20 cellular contexts compared by ENCODE assay signal in genomic region chr20:47726632-47727031, GRCh38. TPM values are rescaled to one million over a fixed set of nuclear protein-coding genes. Genes with fewer than 3 reads are reported as not detected.
DNase-seq lines count a peak whose midpoint lies in the region; ATAC-seq, FAIRE-seq and TF ChIP-seq lines count a peak whose summit lies in the region.
"Had no signal": no experiment of that assay in that cellular context is flagged by ENCODE, and none has a peak within 500 bp of the region (broad histone marks: within the 10 kb centered on the region; RNA-seq: fewer than 3 reads in every experiment).

No MANE protein-coding gene starts in this region.

- SMC1A ChIA-PET in GM12878 (lab: Charles Lee; ENCODE audit: uncharacterized antibody, unreplicated experiment) = interaction anchor here (3.2 kb wide), 1 partner anchor 894 kb away, joined by 21 read pairs; no protein-coding TSS in a partner anchor

- H3K9me3 ChIP-seq in OCI-LY3 (ENCODE audit: insufficient read depth, low read length) = no peaks in the 10 kb centered on the region
- no peaks in the 10 kb centered on the region; the same call in 2 of the 3 replicates for H3K9me3 ChIP-seq in GM12878 (replicated peaks; ENCODE audit: control insufficient read depth, insufficient read depth, low read length)
- H3K9me3 ChIP-seq: gastroesophageal sphincter had no signal

- TF ChIP-seq CTCF in OCI-LY3 (IDR thresholded peaks at IDR 0.05; ENCODE audit: low read depth, low read length) = no peak
- TF ChIP-seq CTCF in GM12878 (IDR thresholded peaks at IDR 0.05 in 2 of 3, conservative IDR thresholded peaks at IDR 0.05 in 1 of 3; ENCODE audit: control insufficient read depth in 2 of 3, extremely low read depth in 1 of 3, insufficient read depth in 1 of 3, low read depth in 3 of 3, low read length in 3 of 3) = no peak

- no TSS peak for BruUV-seq in GM12878 (replicated peaks; lab: Mats Ljungman, UMichigan)

- peak overlapping the region; percentile 73 for H3K4me3 ChIP-seq in OCI-LY3 (ENCODE audit: low read length)
- no peak overlapping the region for H3K4me3 ChIP-seq in GM12878
- H3K4me3 ChIP-seq: gastroesophageal sphincter, GM23248 had no signal

- no peak overlapping the region for H3K27ac ChIP-seq in OCI-LY3 (ENCODE audit: low read length)
- no peak overlapping the region for H3K27ac ChIP-seq in GM12878 (ENCODE audit: control insufficient read depth, insufficient read depth)
- H3K27ac ChIP-seq: GM23248 had no signal

- TF ChIP-seq EP300 in GM12878 (IDR thresholded peaks at IDR 0.05; ENCODE audit: borderline replicate concordance in 1 of 2, control insufficient read depth in 1 of 2, low read depth in 2 of 2, low read length in 2 of 2) = no peak

- intact Hi-C loops in GM12878 (cut with micrococcal nuclease; ENCODE audit: unreplicated experiment) = no loop called here

- H3K79me2 ChIP-seq in OCI-LY3 (ENCODE audit: low read length) (no peaks in the 10 kb centered on the region), GM12878 (ENCODE audit: control insufficient read depth, insufficient read depth, low read length) (no peaks in the 10 kb centered on the region)

- in situ Hi-C loops in GM12878 (cut with MboI) = loop anchor here (5.0 kb wide), 1 partner anchor 891 kb away; no protein-coding TSS in a partner anchor

- no peak for DNase-seq in activated naive CD4-positive, alpha-beta T cell treated with anti-CD3 and anti-CD28 coated beads, Interleukin-2, amount 10 ng/mL, durations not matched to agents 7 days and 5 days
- no peak for DNase-seq in activated naive CD4-positive, alpha-beta T cell treated with anti-CD3 and anti-CD28 coated beads, Interleukin-2, amount 50 U/mL, for 16 hours
- DNase-seq in GM12878 (ENCODE audit: low read depth, low spot score) = no peak
- no peak for DNase-seq in stimulated activated naive B cell treated with anti-CD40 and anti-IgM and Interleukin-4, amounts not matched to agents 10 μg/mL and 1 μg/mL and 100 μg/mL, for 72 hours
- DNase-seq in cerebellar cortex (ENCODE audit: low spot score) = no peak
- no peak for DNase-seq in NOMO-1 treated with dmso at 0.1 percent for 144 hours (lab: John Stamatoyannopoulos, UW; ENCODE audit: unreplicated experiment)
- no peak for DNase-seq in NCI-H82 (lab: John Stamatoyannopoulos, UW)
- DNase-seq: dermis blood vessel endothelial cell; GM23248; NCI-H1092 treated with DMSO at 0.1 percent for 48 hours; NCI-H2107; NCI-H69; nephron progenitor cell; stimulated activated CD4-positive, alpha-beta T cell treated with anti-CD3 and anti-CD28 coated beads, Interleukin-12 subunit alpha, Interleukin-12 subunit beta, amount 100 ng/mL, for 4 hours; SW 1271 had no signal

- H3K27me3 Mint-ChIP-seq in activated naive CD4-positive, alpha-beta T cell treated with anti-CD3 and anti-CD28 coated beads, Interleukin-2, amount 10 ng/mL, durations not matched to agents 7 days and 5 days = peaks cover 17% of the 10 kb centered on the region
- H3K27me3 Mint-ChIP-seq in stimulated activated naive B cell treated with anti-CD40 and anti-IgM and Interleukin-4, amounts not matched to agents 10 μg/mL and 1 μg/mL and 100 μg/mL, for 72 hours = no peaks in the 10 kb centered on the region

- TF ChIP-seq POLR2A in GM12878 (IDR thresholded peaks at IDR 0.05; ENCODE audit: low read depth, low read length) = no peak

- POLR2A ChIA-PET in GM12878 (lab: Charles Lee) = interaction anchor here (0.6 kb wide), 1 partner anchor 370 kb away, joined by 4 read pairs; no protein-coding TSS in a partner anchor

- H3K4me3 Mint-ChIP-seq in activated naive CD4-positive, alpha-beta T cell treated with anti-CD3 and anti-CD28 coated beads, Interleukin-2, amount 10 ng/mL, durations not matched to agents 7 days and 5 days = peak overlapping the region; percentile 85
- H3K4me3 Mint-ChIP-seq in stimulated activated naive B cell treated with anti-CD40 and anti-IgM and Interleukin-4, amounts not matched to agents 10 μg/mL and 1 μg/mL and 100 μg/mL, for 72 hours = peak overlapping the region; percentile 74 to 84
- H3K4me3 Mint-ChIP-seq: nephron progenitor cell, WTC11 had no signal

- no peaks in the 10 kb centered on the region for H4K20me1 ChIP-seq in OCI-LY3 (ENCODE audit: insufficient read depth, low read length)
- H4K20me1 ChIP-seq in GM12878 (ENCODE audit: control insufficient read depth, insufficient read depth) = no peaks in the 10 kb centered on the region

- no peaks in the 10 kb centered on the region for H3K9me3 Mint-ChIP-seq in activated naive CD4-positive, alpha-beta T cell treated with anti-CD3 and anti-CD28 coated beads, Interleukin-2, amount 10 ng/mL, durations not matched to agents 7 days and 5 days
- H3K9me3 Mint-ChIP-seq in stimulated activated naive B cell treated with anti-CD40 and anti-IgM and Interleukin-4, amounts not matched to agents 10 μg/mL and 1 μg/mL and 100 μg/mL, for 72 hours = no peaks in the 10 kb centered on the region

- H3K36me3 ChIP-seq in OCI-LY3 (replicated peaks; ENCODE audit: low read depth, low read length) (no peaks in the 10 kb centered on the region), GM12878 (ENCODE audit: control insufficient read depth in 2 of 2, insufficient read depth in 2 of 2, low read length in 1 of 2) (no peaks in the 10 kb centered on the region)

- H3K9ac ChIP-seq in OCI-LY3 (ENCODE audit: low read length) = no peak overlapping the region
- H3K9ac ChIP-seq in GM12878 (ENCODE audit: control insufficient read depth, insufficient read depth, low read length) = no peak overlapping the region
- H3K9ac ChIP-seq: GM23248 had no signal

- peaks cover 7% of the 10 kb centered on the region for H3K27me3 ChIP-seq in OCI-LY3 (ENCODE audit: low read depth, low read length)
- no peaks in the 10 kb centered on the region for H3K27me3 ChIP-seq in GM12878 (replicated peaks in 1 of 2; ENCODE audit: control insufficient read depth in 2 of 2, insufficient read depth in 2 of 2, low read length in 1 of 2)
- H3K27me3 ChIP-seq: gastroesophageal sphincter had no signal

- H2AFZ ChIP-seq in OCI-LY3 (ENCODE audit: low read depth, low read length) = peak overlapping the region; percentile 67; the same call in 1 of the 2 replicates
- H2AFZ ChIP-seq in GM12878 (ENCODE audit: control insufficient read depth, low read depth, low read length) = peak overlapping the region; percentile 76
- H2AFZ ChIP-seq: GM23248 had no signal

- WGBS in GM12878 (ENCODE audit: insufficient coverage, insufficient replicate concordance, low lambda C conversion rate, missing lambda C conversion rate) = 70% methylated on average over 7 of the region's 7 CpGs

- CTCF ChIA-PET in activated naive CD4-positive, alpha-beta T cell treated with anti-CD3 and anti-CD28 coated beads, Interleukin-2, amount 10 ng/mL, durations not matched to agents 7 days and 5 days (lab: Charles Lee) = interaction anchor here (0.6 to 4.1 kb wide), 6 partner anchors 48 to 1172 kb away, joined by 3 to 32 read pairs (median 6); no protein-coding TSS in a partner anchor
- CTCF ChIA-PET in GM12878 (lab: Yijun Ruan, JAX) = interaction anchor here (0.6 to 6.4 kb wide), 13 partner anchors 13 to 986 kb away, joined by 3 to 59 read pairs (median 4); no protein-coding TSS in a partner anchor

- H3K4me1 Mint-ChIP-seq in activated naive CD4-positive, alpha-beta T cell treated with anti-CD3 and anti-CD28 coated beads, Interleukin-2, amount 10 ng/mL, durations not matched to agents 7 days and 5 days = peaks cover 77% of the 10 kb centered on the region
- H3K4me1 Mint-ChIP-seq in stimulated activated naive B cell treated with anti-CD40 and anti-IgM and Interleukin-4, amounts not matched to agents 10 μg/mL and 1 μg/mL and 100 μg/mL, for 72 hours = peaks cover 29 to 50% of the 10 kb centered on the region in 2 donors

- no peak for TF ChIP-seq RAD21 in GM12878 (IDR thresholded peaks at IDR 0.05; ENCODE audit: insufficient read depth, low read depth, low read length)

- H3K4me2 ChIP-seq in OCI-LY3 (ENCODE audit: low read length) (peak overlapping the region; percentile 89), GM12878 (ENCODE audit: control insufficient read depth, insufficient read depth) (peak overlapping the region; percentile 22; the same call in 1 of the 2 replicates)

- no peak for FAIRE-seq in GM12878 (lab: Jason Lieb, UNC)
- FAIRE-seq: D721Med, G401.6 had no signal

- ATAC-seq in GM12878 = no peak
- ATAC-seq in stimulated activated naive B cell treated with anti-CD40 and anti-IgM and Interleukin-4, amounts not matched to agents 10 μg/mL and 1 μg/mL and 100 μg/mL, for 72 hours (replicated peaks) = no peak
- ATAC-seq: WTC11 had no signal

- peak overlapping the region; percentile 100 for H3K27ac Mint-ChIP-seq in activated naive CD4-positive, alpha-beta T cell treated with anti-CD3 and anti-CD28 coated beads, Interleukin-2, amount 10 ng/mL, durations not matched to agents 7 days and 5 days
- H3K27ac Mint-ChIP-seq in stimulated activated naive B cell treated with anti-CD40 and anti-IgM and Interleukin-4, amounts not matched to agents 10 μg/mL and 1 μg/mL and 100 μg/mL, for 72 hours = peak overlapping the region; percentile 95
- H3K27ac Mint-ChIP-seq: nephron progenitor cell had no signal

- RAD21 ChIA-PET in GM12878 (lab: Charles Lee; ENCODE audit: unreplicated experiment) = interaction anchor here (6.8 kb wide), 1 partner anchor 894 kb away, joined by 45 read pairs; no protein-coding TSS in a partner anchor

- peaks cover 32% of the 10 kb centered on the region for H3K4me1 ChIP-seq in OCI-LY3 (ENCODE audit: low read length)
- peaks cover 21% of the 10 kb centered on the region for H3K4me1 ChIP-seq in GM12878 (ENCODE audit: control insufficient read depth, insufficient read depth, low read length)

- H3K36me3 Mint-ChIP-seq in activated naive CD4-positive, alpha-beta T cell treated with anti-CD3 and anti-CD28 coated beads, Interleukin-2, amount 10 ng/mL, durations not matched to agents 7 days and 5 days = peaks cover 17% of the 10 kb centered on the region
- no peaks in the 10 kb centered on the region for H3K36me3 Mint-ChIP-seq in stimulated activated naive B cell treated with anti-CD40 and anti-IgM and Interleukin-4, amounts not matched to agents 10 μg/mL and 1 μg/mL and 100 μg/mL, for 72 hours

RNA-seq across cellular contexts. Expression of gene SULF2, which starts 58.6 kb away (rescaled TPM):
- total RNA-seq in GM12878 (2013; cell fraction: nucleolus; rRNA removed) = 33.0 and 35.5 TPM in 2 replicates
- total RNA-seq in GM12878 (2014; rRNA removed) = 0.38 and 2.0 TPM in 2 replicates
- total RNA-seq in GM12878 (2014; rRNA removed; fragmentation: Illumina TruSeq; extraction: Trizol) = 0.83 and 1.1 TPM in 2 replicates
- 2.9 and 4.1 TPM in 2 replicates for total RNA-seq in GM12878 (2021)
- 3.0 TPM for polyA plus RNA-seq in GM12878 (2011; ENCODE audit: low read depth)
- polyA plus RNA-seq in GM12878 (2011; rRNA removed) = 0.97 and 1.3 TPM in 2 replicates
- polyA plus RNA-seq in GM12878 (2011; cell fraction: cytosol; rRNA removed) = 1.4 and 1.9 TPM in 2 replicates
- polyA plus RNA-seq in GM12878 (2011; cell fraction: nucleus; rRNA removed) = 7.1 and 8.4 TPM in 2 replicates
- polyA plus RNA-seq in GM12878 (2012) = 2.4 and 3.0 TPM in 2 replicates
- polyA plus RNA-seq in GM12878 (2014; fragmentation: Illumina TruSeq; extraction: Trizol) = 1.1 and 1.9 TPM in 2 replicates
- 1 to 10 TPM in 1 of 2 experiments, under 1 TPM in 1; 0.69 to 1.4 TPM for polyA plus RNA-seq in GM12878 (2014; fragmentation: Nextera tagmentation; extraction: Ambion mirVana)
- polyA plus RNA-seq in GM12878 (2014; rRNA removed) = 1.3 and 1.7 TPM in 2 replicates
- 1 to 10 TPM; 2.4 to 2.5 TPM for polyA plus RNA-seq in GM12878 (2016; fragmentation: Nextera tagmentation; extraction: Ambion mirVana)
- 1.4 and 2.4 TPM in 2 replicates for polyA minus RNA-seq in GM12878 (2011; rRNA and poly(A)+ RNA removed)
- polyA minus RNA-seq in GM12878 (2011; cell fraction: cytosol; rRNA and poly(A)+ RNA removed) = 1.8 TPM in 1 of 2 replicates, not detected in the other
- 1.7 and 2.8 TPM in 2 replicates for polyA minus RNA-seq in GM12878 (2011; cell fraction: nucleus; rRNA and poly(A)+ RNA removed)
